ENCODE assay signal across 17 cellular contexts in genomic region chr1:179137623-179138235, GRCh38. TPM values are rescaled to one million over a fixed set of nuclear protein-coding genes. Genes with fewer than 3 reads are reported as not detected.
DNase-seq lines count a peak whose midpoint lies in the region; ATAC-seq and TF ChIP-seq lines count a peak whose summit lies in the region.
"Had no signal": no experiment of that assay in that cellular context is flagged by ENCODE, and none has a peak within 500 bp of the region (broad histone marks: within the 10 kb centered on the region; RNA-seq: fewer than 3 reads in every experiment).

No MANE protein-coding gene starts in this region.

- H4K20me1 ChIP-seq in smooth muscle cell (ENCODE audit: low read depth), result peaks cover 67% of the 10 kb centered on the region

- H3K79me2 ChIP-seq in smooth muscle cell (ENCODE audit: low read depth), result peaks cover 76% of the 10 kb centered on the region

- H3K27ac ChIP-seq in right atrium auricular region, result no peak overlapping the region
- H3K27ac ChIP-seq in foreskin keratinocyte, result no peak overlapping the region
- no peak overlapping the region for H3K27ac ChIP-seq in smooth muscle cell (ENCODE audit: low read depth)

- ATAC-seq in Right ventricle myocardium inferior (peak; percentile 79), foreskin keratinocyte (peak; percentile 5), GM18498 (IDR thresholded peaks at IDR 0.05; ENCODE audit: unreplicated experiment) (no peak), HG02852 (IDR thresholded peaks at IDR 0.05; ENCODE audit: unreplicated experiment) (no peak)
- ATAC-seq: CD8-positive, alpha-beta T cell had no signal

- 89% methylated on average over 5 of the region's 5 CpGs for WGBS in smooth muscle cell (ENCODE audit: low lambda C conversion rate)

- no peak overlapping the region for H3K4me3 ChIP-seq in right atrium auricular region
- H3K4me3 ChIP-seq in WI38 (ENCODE audit: low read depth, low read length), result 0 out of 2 replicates have a peak overlapping the region, but pooled peaks have one; percentile 3
- H3K4me3 ChIP-seq in smooth muscle cell, result no peak overlapping the region

- DNase-seq in Right ventricle myocardium inferior (ENCODE audit: missing footprints) (no peak), right atrium auricular region (ENCODE audit: low spot score) (no peak), foreskin keratinocyte (no peak), smooth muscle cell (lab: John Stamatoyannopoulos, UW; ENCODE audit: unreplicated experiment) (no peak), activated T-cell treated with anti-CD3 and anti-CD28 coated beads for 4 hours (no peak)
- DNase-seq: activated B cell treated with CpG ODN at 0.5 μM for 24 hours; activated naive CD4-positive, alpha-beta T cell; CD8-positive, alpha-beta T cell; effector memory CD4-positive, alpha-beta T cell; GDM1; hypothalamus; NCI-H1092 treated with DMSO at 0.1 percent for 48 hours; stimulated activated naive CD4-positive, alpha-beta T cell; SW 1271 had no signal

- H3K27me3 ChIP-seq in right atrium auricular region, result no peaks in the 10 kb centered on the region
- no peaks in the 10 kb centered on the region for H3K27me3 ChIP-seq in foreskin keratinocyte
- no peaks in the 10 kb centered on the region for H3K27me3 ChIP-seq in smooth muscle cell (ENCODE audit: low read depth)

- H3K9me3 ChIP-seq in right atrium auricular region (no peaks in the 10 kb centered on the region), smooth muscle cell (replicated peaks; ENCODE audit: low read depth) (no peaks in the 10 kb centered on the region)

- peaks cover 9% of the 10 kb centered on the region for H3F3A ChIP-seq in smooth muscle cell (ENCODE audit: low read depth)

- H3K4me1 ChIP-seq in right atrium auricular region (peaks cover 0 to 6% of the 10 kb centered on the region in 2 donors), foreskin keratinocyte (peaks cover 7% of the 10 kb centered on the region), smooth muscle cell (ENCODE audit: low read depth) (peaks cover 13% of the 10 kb centered on the region)

- TF ChIP-seq CTCF in right atrium auricular region (IDR thresholded peaks at IDR 0.05) (no peak), WI38 (IDR thresholded peaks at IDR 0.05; ENCODE audit: low read depth, low read length) (no peak), foreskin keratinocyte (conservative IDR thresholded peaks at IDR 0.05) (no peak), smooth muscle cell (IDR thresholded peaks at IDR 0.05; ENCODE audit: borderline replicate concordance, insufficient read depth, poor library complexity, severe bottlenecking) (no peak)

- peak overlapping the region; percentile 35 for H3K4me2 ChIP-seq in smooth muscle cell

- H3K36me3 ChIP-seq in right atrium auricular region (no peaks in the 10 kb centered on the region), smooth muscle cell (ENCODE audit: low read depth) (no peaks in the 10 kb centered on the region)

- H3K9ac ChIP-seq in smooth muscle cell (ENCODE audit: low read depth), result no peak overlapping the region

- intact Hi-C loops in Right ventricle myocardium inferior (cut with DNase I), result no loop called here

- no peak overlapping the region for H2AFZ ChIP-seq in smooth muscle cell (ENCODE audit: low read depth)

RNA-seq across cellular contexts. Expression of gene TOR3A, which starts 55.9 kb away (rescaled TPM):
- total RNA-seq in Right ventricle myocardium inferior (11.3 TPM), right atrium auricular region (10 to 100 TPM; 14.3 to 19.7 TPM), foreskin keratinocyte (31.2 and 32.1 TPM in 2 replicates), smooth muscle cell (11.6 and 13.0 TPM in 2 replicates)
- polyA plus RNA-seq in foreskin keratinocyte (31.1 and 35.8 TPM in 2 replicates), smooth muscle cell (16.6 and 20.6 TPM in 2 replicates)

Comparison
In these comparisons a context has a peak if more than half of its experiments do, and no peak if none do; other contexts are left out.
1. ATAC-seq: peak in Right ventricle myocardium inferior (single experiment) and foreskin keratinocyte (single experiment); none in GM18498 (single experiment) and HG02852 (single experiment).